Comparison of ENCODE assay signal across 1 cellular context in genomic region chr2:20651731-20652099, GRCh38.
TF ChIP-seq lines count a peak whose summit lies in the region.

No MANE protein-coding gene starts in this region.

TF ChIP-seq in K562, 482 proteins besides CTCF, POLR2A, EP300 and RAD21:
- TF ChIP-seq HINFP (tag; conservative IDR thresholded peaks at IDR 0.05; ENCODE audit: low read depth) (no peak), CHD7 (IDR thresholded peaks at IDR 0.05; ENCODE audit: low read depth, low read length) (no peak), ZNF316 (IDR thresholded peaks at IDR 0.05) (peak; percentile 87), MAFG (tag; conservative IDR thresholded peaks at IDR 0.05) (peak; percentile 61), C11orf30 (IDR thresholded peaks at IDR 0.05; ENCODE audit: low read depth) (peak; percentile 77; the same call in 1 of the 2 replicates), MAFK (IDR thresholded peaks at IDR 0.05; ENCODE audit: low read length) (peak; percentile 41), MAFF (IDR thresholded peaks at IDR 0.05; ENCODE audit: low read length) (peak; percentile 24; the same call in 1 of the 2 replicates), ZNF592 (IDR thresholded peaks at IDR 0.05) (no peak)
